ENCODE assay signal across 7 cellular contexts in genomic region chr3:172201136-172201989, GRCh38.
DNase-seq lines count a peak whose midpoint lies in the region; ATAC-seq and TF ChIP-seq lines count a peak whose summit lies in the region.

No MANE protein-coding gene starts in this region.

- DNase-seq in NCI-H1092 treated with DMSO at 0.1 percent for 48 hours (lab: John Stamatoyannopoulos, UW) (peak; percentile 95), astrocyte of the spinal cord (ENCODE audit: low read depth, low spot score) (peak; percentile 96), left colon (peak; percentile 68 to 77), tibial nerve (ENCODE audit: low spot score in 2 of 2) (peak; percentile 53 to 78), pons (ENCODE audit: low spot score) (no peak)

- TF ChIP-seq CTCF in astrocyte of the spinal cord (IDR thresholded peaks at IDR 0.05; ENCODE audit: low read depth, low read length) = no peak
- no peak for TF ChIP-seq CTCF in tibial nerve (IDR thresholded peaks at IDR 0.05)

- in situ Hi-C loops in astrocyte of the spinal cord (cut with HindIII; ENCODE audit: low sequenced_read_pairs) = no loop called here

- H3K27me3 ChIP-seq in tibial nerve = no peaks in the 10 kb centered on the region

- intact Hi-C loops in left colon (cut with DNase I, micrococcal nuclease) = loop anchor here in 1 of 2 donors (10.0 kb wide), 1 partner anchor 77 kb away; no protein-coding TSS in a partner anchor

- ATAC-seq in left colon = peak; percentile 70
- ATAC-seq in HG02852 (IDR thresholded peaks at IDR 0.05; ENCODE audit: unreplicated experiment) = no peak
- ATAC-seq in HG03469 (IDR thresholded peaks at IDR 0.05; ENCODE audit: unreplicated experiment) = no peak

- 36 to 37% methylated on average over 12 of the region's 12 CpGs for WGBS in tibial nerve, 2 donors

- peak overlapping the region in 3 of 4 donors; percentile 11 to 79 (median 64) for H3K27ac ChIP-seq in tibial nerve

- H3K4me3 ChIP-seq in astrocyte of the spinal cord (ENCODE audit: low read depth, low read length) (no peak overlapping the region), tibial nerve (no peak overlapping the region)

- TF ChIP-seq POLR2A in tibial nerve (IDR thresholded peaks at IDR 0.05) = no peak

- H3K9me3 ChIP-seq in tibial nerve = no peaks in the 10 kb centered on the region

- H3K36me3 ChIP-seq in tibial nerve = no peaks in the 10 kb centered on the region

- H3K4me1 ChIP-seq in tibial nerve = peaks cover 0 to 60% (median 32%) of the 10 kb centered on the region in 4 donors

- peak in 1 of 2 donors; percentile 64 for TF ChIP-seq EP300 in tibial nerve (IDR thresholded peaks at IDR 0.05)
